8 cellular contexts compared by ENCODE assay signal in genomic region chr1:167221804-167222610, GRCh38. TPM values are rescaled to one million over a fixed set of nuclear protein-coding genes. Genes with fewer than 3 reads are reported as not detected.
DNase-seq lines count a peak whose midpoint lies in the region; ATAC-seq and TF ChIP-seq lines count a peak whose summit lies in the region.

No MANE protein-coding gene starts in this region.

- no peaks in the 10 kb centered on the region for H3K27me3 ChIP-seq in HUES6 (ENCODE audit: control insufficient read depth, insufficient read depth, low read length)
- H3K27me3 ChIP-seq in Panc1 (ENCODE audit: control insufficient read depth, insufficient read depth, low read length) = no peaks in the 10 kb centered on the region

- POLR2A ChIA-PET in Panc1 (lab: Charles Lee) = no interaction called here
- POLR2A ChIA-PET in naive thymus-derived CD8-positive, alpha-beta T cell (lab: Charles Lee) = interaction anchor here (0.7 to 4.1 kb wide), 9 partner anchors 10 to 493 kb away, joined by 3 to 30 read pairs (median 3); partner anchors contain the start of genes CD247 and GPA33

- peak; percentile 76 for DNase-seq in DMS 273 treated with DMSO at 0.1 percent for 48 hours (lab: John Stamatoyannopoulos, UW)
- DNase-seq in Panc1 (ENCODE audit: low read depth, low spot score) = no peak
- DNase-seq in activated T-cell treated with anti-CD3 and anti-CD28 coated beads, Interleukin-2, amount 50 U/mL, for 72 hours = peak; percentile 74 to 79
- peak; percentile 81 for DNase-seq in fibroblast of gingiva (ENCODE audit: low read depth)
- peak; percentile 40 to 79 (median 64) for DNase-seq in naive thymus-derived CD8-positive, alpha-beta T cell
- DNase-seq in stimulated activated naive B cell treated with anti-CD40 and anti-IgM and Interleukin-4, amounts not matched to agents 10 μg/mL and 1 μg/mL and 100 μg/mL, for 72 hours = peak; percentile 83

- H3K4me1 ChIP-seq in HUES6 (ENCODE audit: control insufficient read depth, insufficient read depth, low read length) = peaks cover 39% of the 10 kb centered on the region
- peaks cover 31% of the 10 kb centered on the region for H3K4me1 ChIP-seq in Panc1 (ENCODE audit: control insufficient read depth, insufficient read depth, low read length)

- peak overlapping the region; percentile 81 for H3K9ac ChIP-seq in HUES6 (ENCODE audit: low read length)

- H3K27ac Mint-ChIP-seq in activated T-cell treated with anti-CD3 and anti-CD28 coated beads, Interleukin-2, amount 50 U/mL, for 72 hours = peak overlapping the region; percentile 95
- H3K27ac Mint-ChIP-seq in naive thymus-derived CD8-positive, alpha-beta T cell = peak overlapping the region; percentile 94 to 100 (median 97)
- H3K27ac Mint-ChIP-seq in stimulated activated naive B cell treated with anti-CD40 and anti-IgM and Interleukin-4, amounts not matched to agents 10 μg/mL and 1 μg/mL and 100 μg/mL, for 72 hours = peak overlapping the region; percentile 98

- H3K36me3 ChIP-seq in HUES6 (ENCODE audit: control insufficient read depth, insufficient read depth, low read length) (no peaks in the 10 kb centered on the region), Panc1 (ENCODE audit: control insufficient read depth, insufficient read depth, low read length) (no peaks in the 10 kb centered on the region)

- CTCF ChIA-PET in Panc1 (lab: Charles Lee) = no interaction called here

- no peaks in the 10 kb centered on the region for H3K9me3 Mint-ChIP-seq in activated T-cell treated with anti-CD3 and anti-CD28 coated beads, Interleukin-2, amount 50 U/mL, for 72 hours
- peaks cover 0 to 1% (median 0%) of the 10 kb centered on the region in 9 donors for H3K9me3 Mint-ChIP-seq in naive thymus-derived CD8-positive, alpha-beta T cell
- H3K9me3 Mint-ChIP-seq in stimulated activated naive B cell treated with anti-CD40 and anti-IgM and Interleukin-4, amounts not matched to agents 10 μg/mL and 1 μg/mL and 100 μg/mL, for 72 hours = peaks cover 0 to under 1% of the 10 kb centered on the region in 2 donors

- H3K4me1 Mint-ChIP-seq in activated T-cell treated with anti-CD3 and anti-CD28 coated beads, Interleukin-2, amount 50 U/mL, for 72 hours (ENCODE audit: low read depth) = peaks cover 62% of the 10 kb centered on the region
- H3K4me1 Mint-ChIP-seq in naive thymus-derived CD8-positive, alpha-beta T cell = peaks cover 19 to 55% (median 43%) of the 10 kb centered on the region in 4 donors
- peaks cover 10 to 42% of the 10 kb centered on the region in 2 donors for H3K4me1 Mint-ChIP-seq in stimulated activated naive B cell treated with anti-CD40 and anti-IgM and Interleukin-4, amounts not matched to agents 10 μg/mL and 1 μg/mL and 100 μg/mL, for 72 hours

- peaks cover 2 to 5% of the 10 kb centered on the region in 2 donors for H3K36me3 Mint-ChIP-seq in activated T-cell treated with anti-CD3 and anti-CD28 coated beads, Interleukin-2, amount 50 U/mL, for 72 hours (ENCODE audit: insufficient read depth in 2 of 2)
- H3K36me3 Mint-ChIP-seq in naive thymus-derived CD8-positive, alpha-beta T cell = peaks cover 0 to 5% (median 0%) of the 10 kb centered on the region in 3 donors
- H3K36me3 Mint-ChIP-seq in stimulated activated naive B cell treated with anti-CD40 and anti-IgM and Interleukin-4, amounts not matched to agents 10 μg/mL and 1 μg/mL and 100 μg/mL, for 72 hours = peaks cover 0 to 2% of the 10 kb centered on the region in 2 donors

- peak overlapping the region; percentile 86 to 91 for H3K4me3 Mint-ChIP-seq in activated T-cell treated with anti-CD3 and anti-CD28 coated beads, Interleukin-2, amount 50 U/mL, for 72 hours
- peak overlapping the region; percentile 92 to 100 (median 96) for H3K4me3 Mint-ChIP-seq in naive thymus-derived CD8-positive, alpha-beta T cell
- peak overlapping the region; percentile 88 to 92 for H3K4me3 Mint-ChIP-seq in stimulated activated naive B cell treated with anti-CD40 and anti-IgM and Interleukin-4, amounts not matched to agents 10 μg/mL and 1 μg/mL and 100 μg/mL, for 72 hours

- peak overlapping the region; percentile 94 for H3K27ac ChIP-seq in HUES6 (ENCODE audit: low read depth, low read length)
- H3K27ac ChIP-seq in Panc1 (ENCODE audit: low read length) = peak overlapping the region; percentile 89

- in situ Hi-C loops in Panc1 (cut with HindIII; ENCODE audit: low pct_unique_long_range_greater_than_20kb, low sequenced_read_pairs) = no loop called here

- no TSS peak for BruUV-seq in Panc1 (replicated peaks; lab: Mats Ljungman, UMichigan)

- no peaks in the 10 kb centered on the region for H3K27me3 Mint-ChIP-seq in activated T-cell treated with anti-CD3 and anti-CD28 coated beads, Interleukin-2, amount 50 U/mL, for 72 hours (ENCODE audit: low read depth)
- H3K27me3 Mint-ChIP-seq in naive thymus-derived CD8-positive, alpha-beta T cell = peaks cover 0 to 3% (median 0%) of the 10 kb centered on the region in 5 donors
- H3K27me3 Mint-ChIP-seq in stimulated activated naive B cell treated with anti-CD40 and anti-IgM and Interleukin-4, amounts not matched to agents 10 μg/mL and 1 μg/mL and 100 μg/mL, for 72 hours = no peaks in the 10 kb centered on the region

- peak overlapping the region; percentile 82 for H3K4me3 ChIP-seq in HUES6 (ENCODE audit: low read depth, low read length)
- peak overlapping the region; percentile 70 to 99 for H3K4me3 ChIP-seq in Panc1 (ENCODE audit: low read depth in 2 of 2, low read length in 2 of 2)

- no peak for TF ChIP-seq CTCF in Panc1 (IDR thresholded peaks at IDR 0.05)

- intact Hi-C loops in Panc1 (cut with micrococcal nuclease; ENCODE audit: unreplicated experiment) = no loop called here

- H3K9me3 ChIP-seq in HUES6 (ENCODE audit: control insufficient read depth, insufficient read depth, low read depth, low read length) (peaks cover under 1% of the 10 kb centered on the region; the same call in 1 of the 2 replicates), Panc1 (ENCODE audit: control insufficient read depth, insufficient read depth, low read depth, low read length) (no peaks in the 10 kb centered on the region)

- ATAC-seq in GM21423 (IDR thresholded peaks at IDR 0.05; ENCODE audit: unreplicated experiment) (peak; percentile 40), Panc1 (peak; percentile 63)
- ATAC-seq in activated T-cell treated with anti-CD3 and anti-CD28 coated beads, Interleukin-2, amount 50 U/mL, for 72 hours (replicated peaks in 1 of 2) = peak; percentile 57 to 62
- peak; percentile 36 to 39 for ATAC-seq in naive thymus-derived CD8-positive, alpha-beta T cell
- peak; percentile 69 to 70 for ATAC-seq in stimulated activated naive B cell treated with anti-CD40 and anti-IgM and Interleukin-4, amounts not matched to agents 10 μg/mL and 1 μg/mL and 100 μg/mL, for 72 hours (replicated peaks)

RNA-seq across cellular contexts. Expression of gene POU2F1, which starts 1.3 kb away (rescaled TPM):
- total RNA-seq in Panc1 (2021; ENCODE audit: unreplicated experiment) = 17.1 TPM
- polyA plus RNA-seq in Panc1 (2012; ENCODE audit: insufficient read length) = 2.7 TPM
- 10 to 100 TPM; 29.4 to 39.6 TPM for total RNA-seq in activated T-cell treated with anti-CD3 and anti-CD28 coated beads, Interleukin-2, amount 50 U/mL, for 72 hours
- total RNA-seq in naive thymus-derived CD8-positive, alpha-beta T cell = 10 to 100 TPM; 19.7 to 22.9 TPM
- polyA plus RNA-seq in naive thymus-derived CD8-positive, alpha-beta T cell = 1 to 10 TPM; 5.0 to 9.8 (median 8.1) TPM
